ENCODE assay signal across 9 cellular contexts in genomic region chr13:95834134-95834765, GRCh38.
DNase-seq lines count a peak whose midpoint lies in the region; ATAC-seq and TF ChIP-seq lines count a peak whose summit lies in the region.
"Had no signal": no experiment of that assay in that cellular context is flagged by ENCODE, and none has a peak within 500 bp of the region (broad histone marks: within the 10 kb centered on the region; RNA-seq: fewer than 3 reads in every experiment).

No MANE protein-coding gene starts in this region.

- peak; percentile 78 for DNase-seq in D341Med (ENCODE audit: low spot score)
- DNase-seq in GM20000 (ENCODE audit: low spot score), result peak; percentile 75
- DNase-seq in HPDE6-E6E7 (ENCODE audit: extremely low spot score), result peak; percentile 52
- peak; percentile 61 for DNase-seq in PC-3
- DNase-seq in activated T-cell treated with anti-CD3 and anti-CD28 coated beads, Interleukin-2, amount 50 U/mL, for 4 hours, result peak; percentile 60
- DNase-seq in fibroblast of peridontal ligament (ENCODE audit: extremely low read depth), result peak; percentile 77
- peak; percentile 76 for DNase-seq in neural progenitor cell (ENCODE audit: low spot score)
- peak; percentile 43 for DNase-seq in stromal cell of bone marrow (ENCODE audit: low read depth)

- TF ChIP-seq CTCF in GM20000 (IDR thresholded peaks at IDR 0.05; ENCODE audit: extremely low read depth, missing control alignments) (peak; percentile 62), PC-3 (conservative IDR thresholded peaks at IDR 0.05; ENCODE audit: low read depth, low read length) (peak; percentile 80), neural progenitor cell (IDR thresholded peaks at IDR 0.05) (peak; percentile 96)

- H3K4me3 Mint-ChIP-seq in activated T-cell treated with anti-CD3 and anti-CD28 coated beads, Interleukin-2, amount 50 U/mL, for 4 hours, result no peak overlapping the region
- no peak overlapping the region for H3K4me3 Mint-ChIP-seq in neural progenitor cell
- H3K4me3 Mint-ChIP-seq: dendritic cell treated with granulocyte-macrophage colony-stimulating factor and Interleukin-4, amounts not matched to agents 40 ng/mL and 50 ng/mL, for 4 days had no signal

- no TSS peak for BruUV-seq in PC-3 (replicated peaks; lab: Mats Ljungman, UMichigan)

- ATAC-seq in PC-3, result peak; percentile 75
- peak; percentile 55 to 56 for ATAC-seq in activated T-cell treated with anti-CD3 and anti-CD28 coated beads, Interleukin-2, amount 50 U/mL, for 4 hours

- no peak overlapping the region for H3K4me3 ChIP-seq in PC-3 (ENCODE audit: low read length)
- H3K4me3 ChIP-seq in neural progenitor cell, result no peak overlapping the region

- peaks cover 11% of the 10 kb centered on the region for H3K9me3 Mint-ChIP-seq in activated T-cell treated with anti-CD3 and anti-CD28 coated beads, Interleukin-2, amount 50 U/mL, for 4 hours
- peaks cover 24% of the 10 kb centered on the region for H3K9me3 Mint-ChIP-seq in neural progenitor cell

- POLR2A ChIA-PET in PC-3 (lab: Charles Lee; ENCODE audit: unreplicated experiment), result interaction anchor here (0.6 to 0.9 kb wide), 2 partner anchors 210 to 355 kb away, joined by 4 to 6 read pairs; no protein-coding TSS in a partner anchor

- no peaks in the 10 kb centered on the region for H3K36me3 Mint-ChIP-seq in activated T-cell treated with anti-CD3 and anti-CD28 coated beads, Interleukin-2, amount 50 U/mL, for 4 hours (ENCODE audit: insufficient read depth)
- H3K36me3 Mint-ChIP-seq in neural progenitor cell, result peaks cover 25% of the 10 kb centered on the region

- H3K27me3 ChIP-seq in PC-3 (ENCODE audit: low read length), result no peaks in the 10 kb centered on the region
- no peaks in the 10 kb centered on the region for H3K27me3 ChIP-seq in neural progenitor cell

- no peak overlapping the region for H3K9ac ChIP-seq in PC-3 (ENCODE audit: low read length)
- no peak overlapping the region for H3K9ac ChIP-seq in neural progenitor cell

- H3K36me3 ChIP-seq in PC-3 (ENCODE audit: low read depth, low read length), result no peaks in the 10 kb centered on the region
- no peaks in the 10 kb centered on the region for H3K36me3 ChIP-seq in neural progenitor cell

- peaks cover 14% of the 10 kb centered on the region for H3K27me3 Mint-ChIP-seq in activated T-cell treated with anti-CD3 and anti-CD28 coated beads, Interleukin-2, amount 50 U/mL, for 4 hours (ENCODE audit: low read depth)
- no peaks in the 10 kb centered on the region for H3K27me3 Mint-ChIP-seq in neural progenitor cell (ENCODE audit: insufficient read depth, low read depth)
- H3K27me3 Mint-ChIP-seq: dendritic cell treated with granulocyte-macrophage colony-stimulating factor and Interleukin-4, amounts not matched to agents 40 ng/mL and 50 ng/mL, for 4 days had no signal

- no peaks in the 10 kb centered on the region for H3K79me2 ChIP-seq in PC-3 (ENCODE audit: low read length)
- no peaks in the 10 kb centered on the region for H3K79me2 ChIP-seq in neural progenitor cell (ENCODE audit: low read depth)

- H3F3A ChIP-seq in PC-3 (ENCODE audit: low read length, unreplicated experiment) (no peaks in the 10 kb centered on the region), neural progenitor cell (ENCODE audit: low read depth) (no peaks in the 10 kb centered on the region)

- H3K4me1 Mint-ChIP-seq in activated T-cell treated with anti-CD3 and anti-CD28 coated beads, Interleukin-2, amount 50 U/mL, for 4 hours (ENCODE audit: low read depth), result no peaks in the 10 kb centered on the region
- H3K4me1 Mint-ChIP-seq in neural progenitor cell, result peaks cover 3% of the 10 kb centered on the region

- H3K9me3 ChIP-seq in PC-3 (ENCODE audit: low read length), result no peaks in the 10 kb centered on the region
- H3K9me3 ChIP-seq in neural progenitor cell (ENCODE audit: low read depth), result peaks cover 5% of the 10 kb centered on the region

- no peak overlapping the region for H2AFZ ChIP-seq in PC-3 (ENCODE audit: low read length)
- no peak overlapping the region for H2AFZ ChIP-seq in neural progenitor cell (replicated peaks)

- H3K9me2 ChIP-seq in PC-3 (replicated peaks; ENCODE audit: low read length), result no peaks in the 10 kb centered on the region

- H3K4me1 ChIP-seq in PC-3 (ENCODE audit: insufficient read depth, low read length) (peaks cover 13% of the 10 kb centered on the region), neural progenitor cell (peaks cover 12% of the 10 kb centered on the region)

- no peak overlapping the region for H3K27ac Mint-ChIP-seq in neural progenitor cell
- H3K27ac Mint-ChIP-seq: dendritic cell treated with granulocyte-macrophage colony-stimulating factor and Interleukin-4, amounts not matched to agents 40 ng/mL and 50 ng/mL, for 4 days had no signal

- no peaks in the 10 kb centered on the region for H4K20me1 ChIP-seq in PC-3 (ENCODE audit: low read length)
- H4K20me1 ChIP-seq in neural progenitor cell (ENCODE audit: low read depth), result no peaks in the 10 kb centered on the region

- CTCF ChIA-PET in PC-3 (lab: Charles Lee), result interaction anchor here (0.7 to 1.6 kb wide), 7 partner anchors 32 to 642 kb away, joined by 3 to 22 read pairs (median 5); partner anchors contain the start of gene DNAJC3

- intact Hi-C loops in PC-3 (cut with micrococcal nuclease), result loop anchor here (1.0 to 10.0 kb wide), 8 partner anchors 146 to 647 kb away; partner anchors contain the start of gene DNAJC3

- H3K27ac ChIP-seq in PC-3 (ENCODE audit: low read length) (no peak overlapping the region), neural progenitor cell (no peak overlapping the region)

- H3K4me2 ChIP-seq in PC-3 (ENCODE audit: low read length) (no peak overlapping the region; the same call in 1 of the 2 replicates), neural progenitor cell (no peak overlapping the region)
